Comparison of ENCODE assay signal across 1 cellular context in the genomic region with DNA sequence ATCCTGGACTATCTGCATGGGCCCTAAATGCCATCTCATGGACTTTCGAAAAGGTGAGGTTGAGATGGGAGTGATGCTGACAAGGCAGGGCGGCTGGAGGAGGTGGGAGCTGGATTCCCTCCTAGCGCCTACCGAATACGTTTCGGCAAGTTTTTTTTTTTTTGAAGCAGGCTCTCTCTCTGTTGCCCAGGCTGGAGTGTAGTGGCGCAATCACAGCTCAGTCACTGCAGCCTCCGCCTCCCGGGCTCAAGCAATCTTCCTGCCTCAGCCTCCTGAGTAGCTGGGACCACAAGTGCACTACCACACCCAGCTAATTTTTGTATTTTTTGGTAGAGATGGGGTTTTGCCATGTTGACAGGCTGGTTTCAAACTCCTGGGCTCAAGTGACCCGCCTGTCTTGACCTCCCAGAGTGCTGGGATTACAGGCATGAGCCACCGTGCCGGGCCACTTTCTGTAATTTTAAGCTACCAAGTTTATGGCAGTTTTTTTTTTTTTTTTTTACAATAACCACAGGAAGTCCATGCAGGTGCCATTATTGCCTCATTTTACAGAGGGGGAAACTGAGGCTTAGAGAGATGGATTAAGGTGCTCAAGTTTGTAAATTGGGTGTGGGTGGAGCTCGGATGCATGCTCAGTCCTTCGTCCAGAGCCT.
TF ChIP-seq lines count a peak whose summit lies in the region.

No MANE protein-coding gene starts in this region.

TF ChIP-seq in SK-N-SH treated with all-trans-retinoic acid at 6 μM for 48 hours, 23 proteins besides CTCF, POLR2A, EP300 and RAD21 (continued from another document):
- TF ChIP-seq, protein P1, sequence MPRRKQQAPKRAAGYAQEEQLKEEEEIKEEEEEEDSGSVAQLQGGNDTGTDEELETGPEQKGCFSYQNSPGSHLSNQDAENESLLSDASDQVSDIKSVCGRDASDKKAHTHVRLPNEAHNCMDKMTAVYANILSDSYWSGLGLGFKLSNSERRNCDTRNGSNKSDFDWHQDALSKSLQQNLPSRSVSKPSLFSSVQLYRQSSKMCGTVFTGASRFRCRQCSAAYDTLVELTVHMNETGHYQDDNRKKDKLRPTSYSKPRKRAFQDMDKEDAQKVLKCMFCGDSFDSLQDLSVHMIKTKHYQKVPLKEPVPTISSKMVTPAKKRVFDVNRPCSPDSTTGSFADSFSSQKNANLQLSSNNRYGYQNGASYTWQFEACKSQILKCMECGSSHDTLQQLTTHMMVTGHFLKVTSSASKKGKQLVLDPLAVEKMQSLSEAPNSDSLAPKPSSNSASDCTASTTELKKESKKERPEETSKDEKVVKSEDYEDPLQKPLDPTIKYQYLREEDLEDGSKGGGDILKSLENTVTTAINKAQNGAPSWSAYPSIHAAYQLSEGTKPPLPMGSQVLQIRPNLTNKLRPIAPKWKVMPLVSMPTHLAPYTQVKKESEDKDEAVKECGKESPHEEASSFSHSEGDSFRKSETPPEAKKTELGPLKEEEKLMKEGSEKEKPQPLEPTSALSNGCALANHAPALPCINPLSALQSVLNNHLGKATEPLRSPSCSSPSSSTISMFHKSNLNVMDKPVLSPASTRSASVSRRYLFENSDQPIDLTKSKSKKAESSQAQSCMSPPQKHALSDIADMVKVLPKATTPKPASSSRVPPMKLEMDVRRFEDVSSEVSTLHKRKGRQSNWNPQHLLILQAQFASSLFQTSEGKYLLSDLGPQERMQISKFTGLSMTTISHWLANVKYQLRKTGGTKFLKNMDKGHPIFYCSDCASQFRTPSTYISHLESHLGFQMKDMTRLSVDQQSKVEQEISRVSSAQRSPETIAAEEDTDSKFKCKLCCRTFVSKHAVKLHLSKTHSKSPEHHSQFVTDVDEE (CRISPR knock-in tag; IDR thresholded peaks at IDR 0.05) = no peak
- TF ChIP-seq, protein P2, sequence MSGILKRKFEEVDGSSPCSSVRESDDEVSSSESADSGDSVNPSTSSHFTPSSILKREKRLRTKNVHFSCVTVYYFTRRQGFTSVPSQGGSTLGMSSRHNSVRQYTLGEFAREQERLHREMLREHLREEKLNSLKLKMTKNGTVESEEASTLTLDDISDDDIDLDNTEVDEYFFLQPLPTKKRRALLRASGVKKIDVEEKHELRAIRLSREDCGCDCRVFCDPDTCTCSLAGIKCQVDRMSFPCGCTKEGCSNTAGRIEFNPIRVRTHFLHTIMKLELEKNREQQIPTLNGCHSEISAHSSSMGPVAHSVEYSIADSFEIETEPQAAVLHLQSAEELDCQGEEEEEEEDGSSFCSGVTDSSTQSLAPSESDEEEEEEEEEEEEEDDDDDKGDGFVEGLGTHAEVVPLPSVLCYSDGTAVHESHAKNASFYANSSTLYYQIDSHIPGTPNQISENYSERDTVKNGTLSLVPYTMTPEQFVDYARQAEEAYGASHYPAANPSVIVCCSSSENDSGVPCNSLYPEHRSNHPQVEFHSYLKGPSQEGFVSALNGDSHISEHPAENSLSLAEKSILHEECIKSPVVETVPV (CRISPR knock-in tag; IDR thresholded peaks at IDR 0.05) = no peak
